ENCODE assay signal across 15 cellular contexts in genomic region chr14:69690042-69690441, GRCh38.
"Had no signal": no experiment of that assay in that cellular context is flagged by ENCODE, and none has a peak within 500 bp of the region (broad histone marks: within the 10 kb centered on the region; RNA-seq: fewer than 3 reads in every experiment).

No MANE protein-coding gene starts in this region.

- H3K4me3 ChIP-seq: heart left ventricle, skin epidermis, tibial nerve had no signal

- H3K27ac ChIP-seq: heart left ventricle, parathyroid adenoma, skin epidermis had no signal

- ATAC-seq: activated CD4-positive, CD25-positive, alpha-beta regulatory T cell treated with anti-CD3 and anti-CD28 coated beads, Interleukin-2, amount 50 U/mL, for 24 hours; heart left ventricle; left lobe of liver had no signal

- H3K4me2 ChIP-seq: SK-N-SH had no signal

- H3K9ac ChIP-seq: parathyroid adenoma, SK-N-SH had no signal

- H2AFZ ChIP-seq: parathyroid adenoma had no signal

- H3K36me3 ChIP-seq: tibial nerve had no signal

- H3K9me3 ChIP-seq: heart left ventricle, SK-N-SH, tibial nerve had no signal

- H3K27me3 ChIP-seq: heart left ventricle, tibial nerve had no signal

- DNase-seq: activated CD4-positive, alpha-beta T cell treated with anti-CD3 and anti-CD28 coated beads, Interleukin-2, amount 50 U/mL, for 48 hours; activated CD8-positive, alpha-beta memory T cell treated with anti-CD3 and anti-CD28 coated beads, Interleukin-2, amount 50 U/mL, for 4 hours; aorta; effector CD4-positive, alpha-beta T cell; foreskin melanocyte; heart left ventricle; mesenchymal stem cell; Right ventricle myocardium superior; SK-N-SH; stimulated activated CD4-positive, alpha-beta T cell treated with anti-CD3 and anti-CD28 coated beads, Interleukin-4, amount 100 ng/mL, for 4 hours had no signal
